In genomic region chr11:110077866-110078325, GRCh38 we compare ENCODE assay signal across 8 cellular contexts. TPM values are rescaled to one million over a fixed set of nuclear protein-coding genes. Genes with fewer than 3 reads are reported as not detected.
DNase-seq lines count a peak whose midpoint lies in the region; ATAC-seq and TF ChIP-seq lines count a peak whose summit lies in the region.

No MANE protein-coding gene starts in this region.

- H3K4me1 Mint-ChIP-seq in activated CD8-positive, alpha-beta T cell treated with anti-CD3 and anti-CD28 coated beads for 36 hours (ENCODE audit: low read depth): peaks cover 10% of the 10 kb centered on the region
- peaks cover 29% of the 10 kb centered on the region for H3K4me1 Mint-ChIP-seq in CD14-positive monocyte
- peaks cover 19% of the 10 kb centered on the region for H3K4me1 Mint-ChIP-seq in Caco-2 (ENCODE audit: low read depth, unreplicated experiment)

- peaks cover 8% of the 10 kb centered on the region for H3K27me3 Mint-ChIP-seq in activated CD8-positive, alpha-beta T cell treated with anti-CD3 and anti-CD28 coated beads for 36 hours
- H3K27me3 Mint-ChIP-seq in CD14-positive monocyte (ENCODE audit: low read depth in 3 of 3) (peaks cover 0 to 3% (median 0%) of the 10 kb centered on the region in 3 donors), Caco-2 (ENCODE audit: insufficient read depth, unreplicated experiment) (no peaks in the 10 kb centered on the region)

- no peaks in the 10 kb centered on the region for H3K27me3 ChIP-seq in psoas muscle (ENCODE audit: insufficient read depth in 3 of 3, low read length in 2 of 3)
- no peaks in the 10 kb centered on the region for H3K27me3 ChIP-seq in Caco-2 (replicated peaks; ENCODE audit: control insufficient read depth, insufficient read depth, low read length)

- ATAC-seq in GM19043 (IDR thresholded peaks at IDR 0.05; ENCODE audit: low read depth, unreplicated experiment): peak; percentile 74
- ATAC-seq in HG03095 (IDR thresholded peaks at IDR 0.05; ENCODE audit: unreplicated experiment): peak; percentile 91
- ATAC-seq in activated CD8-positive, alpha-beta T cell treated with anti-CD3 and anti-CD28 coated beads for 36 hours: peak; percentile 92
- no peak for ATAC-seq in psoas muscle

- H3K9me3 Mint-ChIP-seq in activated CD8-positive, alpha-beta T cell treated with anti-CD3 and anti-CD28 coated beads for 36 hours: no peaks in the 10 kb centered on the region
- H3K9me3 Mint-ChIP-seq in CD14-positive monocyte (peaks cover 0 to 6% (median 4%) of the 10 kb centered on the region in 7 donors), Caco-2 (ENCODE audit: unreplicated experiment) (no peaks in the 10 kb centered on the region)

- H3K4me1 ChIP-seq in mesodermal cell (ENCODE audit: control insufficient read depth, insufficient read depth, low read length, poor library complexity, severe bottlenecking) (peaks cover 8% of the 10 kb centered on the region), psoas muscle (no peaks in the 10 kb centered on the region), Caco-2 (peaks cover 33% of the 10 kb centered on the region)

- intact Hi-C loops in activated CD8-positive, alpha-beta T cell treated with anti-CD3 and anti-CD28 coated beads for 36 hours (cut with micrococcal nuclease): no loop called here
- intact Hi-C loops in psoas muscle (cut with DNase I) (no loop called here), CD14-positive monocyte (cut with micrococcal nuclease) (no loop called here), Caco-2 (cut with micrococcal nuclease; ENCODE audit: unreplicated experiment) (loop anchor here (5.0 kb wide), 2 partner anchors 61 to 131 kb away; no protein-coding TSS in a partner anchor)

- H3K4me3 ChIP-seq in mesodermal cell (ENCODE audit: extremely low read depth, insufficient read depth, low read length, poor library complexity, severe bottlenecking): no peak overlapping the region
- H3K4me3 ChIP-seq in psoas muscle: no peak overlapping the region
- H3K4me3 ChIP-seq in Caco-2 (ENCODE audit: low read depth, low read length): no peak overlapping the region

- peaks cover 6% of the 10 kb centered on the region for H3K9me3 ChIP-seq in mesodermal cell (ENCODE audit: control insufficient read depth, low read length)
- H3K9me3 ChIP-seq in psoas muscle: peaks cover 5% of the 10 kb centered on the region
- H3K9me3 ChIP-seq in Caco-2: 0 out of 2 replicates have a peak, but pooled peaks cover 4% of the 10 kb centered on the region

- DNase-seq in AG08395 (ENCODE audit: low spot score): peak; percentile 75
- DNase-seq in activated CD8-positive, alpha-beta T cell treated with anti-CD3 and anti-CD28 coated beads for 36 hours: peak; percentile 54
- no peak for DNase-seq in psoas muscle
- no peak for DNase-seq in CD14-positive monocyte (ENCODE audit: low spot score)
- no peak for DNase-seq in Caco-2

- CTCF ChIA-PET in activated CD8-positive, alpha-beta T cell treated with anti-CD3 and anti-CD28 coated beads for 36 hours (lab: Charles Lee): interaction anchor here (1.0 to 2.3 kb wide), 2 partner anchors 15 to 16 kb away, joined by 3 to 7 read pairs; partner anchors contain the start of gene ZC3H12C
- CTCF ChIA-PET in Caco-2 (lab: Charles Lee): no interaction called here

- H3K36me3 ChIP-seq in mesodermal cell (ENCODE audit: control insufficient read depth, insufficient read depth, low read length): no peaks in the 10 kb centered on the region
- no peaks in the 10 kb centered on the region for H3K36me3 ChIP-seq in psoas muscle (ENCODE audit: insufficient read depth in 1 of 2, low read depth in 1 of 2)
- H3K36me3 ChIP-seq in Caco-2 (ENCODE audit: control insufficient read depth, insufficient read depth, low read length): no peaks in the 10 kb centered on the region

- H3K27ac Mint-ChIP-seq in activated CD8-positive, alpha-beta T cell treated with anti-CD3 and anti-CD28 coated beads for 36 hours: peak overlapping the region; percentile 77
- H3K27ac Mint-ChIP-seq in CD14-positive monocyte (no peak overlapping the region), Caco-2 (ENCODE audit: unreplicated experiment) (no peak overlapping the region)

- H3K4me3 Mint-ChIP-seq in activated CD8-positive, alpha-beta T cell treated with anti-CD3 and anti-CD28 coated beads for 36 hours: no peak overlapping the region
- H3K4me3 Mint-ChIP-seq in CD14-positive monocyte (no peak overlapping the region), Caco-2 (ENCODE audit: unreplicated experiment) (no peak overlapping the region)

- no peaks in the 10 kb centered on the region for H3K36me3 Mint-ChIP-seq in activated CD8-positive, alpha-beta T cell treated with anti-CD3 and anti-CD28 coated beads for 36 hours (ENCODE audit: low read depth)
- H3K36me3 Mint-ChIP-seq in CD14-positive monocyte: peaks cover 0 to 2% of the 10 kb centered on the region in 2 donors
- H3K36me3 Mint-ChIP-seq in Caco-2 (ENCODE audit: insufficient read depth, unreplicated experiment): no peaks in the 10 kb centered on the region

- no peak for TF ChIP-seq CTCF in activated CD8-positive, alpha-beta T cell treated with anti-CD3 and anti-CD28 coated beads for 36 hours (IDR thresholded peaks at IDR 0.05)
- TF ChIP-seq CTCF in psoas muscle (IDR thresholded peaks at IDR 0.05) (no peak), CD14-positive monocyte (IDR thresholded peaks at IDR 0.05) (no peak), Caco-2 (IDR thresholded peaks at IDR 0.05; ENCODE audit: insufficient read depth in 1 of 2, low read depth in 1 of 2, low read length in 1 of 2, severe bottlenecking in 1 of 2, unreplicated experiment in 1 of 2) (no peak)

- no TSS peak for BruUV-seq in Caco-2 (replicated peaks; lab: Mats Ljungman, UMichigan)

- POLR2A ChIA-PET in activated CD8-positive, alpha-beta T cell treated with anti-CD3 and anti-CD28 coated beads for 36 hours (lab: Charles Lee): interaction anchor here (0.7 kb wide), 1 partner anchor 1360 kb away, joined by 3 read pairs; no protein-coding TSS in a partner anchor
- POLR2A ChIA-PET in Caco-2 (lab: Charles Lee): interaction anchor here (1.7 kb wide), 1 partner anchor 15 kb away, joined by 12 read pairs; the partner anchor contains the start of gene ZC3H12C

- H3K27ac ChIP-seq in mesodermal cell (ENCODE audit: low read depth, low read length, severe bottlenecking) (peak overlapping the region; percentile 32), psoas muscle (no peak overlapping the region)

- 40 to 48% methylated on average over 4 to 6 of the region's 6 CpGs for WGBS in mesodermal cell (ENCODE audit: insufficient coverage in 2 of 2), 2 experiments
- WGBS in psoas muscle, 3 donors: 56 to 67% (median 62%) methylated on average over 6 of the region's 6 CpGs

RNA-seq across cellular contexts. Expression of gene ZC3H12C, which starts 15.3 kb away (rescaled TPM):
- under 1 TPM; 0.40 to 0.45 TPM for total RNA-seq in activated CD8-positive, alpha-beta T cell treated with anti-CD3 and anti-CD28 coated beads for 36 hours
- 2.9 TPM for polyA plus RNA-seq in mesodermal cell (2013, experiment 1 of 2)
- 2.6 TPM for polyA plus RNA-seq in mesodermal cell (2013, experiment 2 of 2)
- total RNA-seq in psoas muscle (10 to 100 TPM; 17.5 to 27.4 (median 20.7) TPM), Caco-2 (2022) (11.4 and 11.7 TPM in 2 replicates)
- polyA plus RNA-seq in psoas muscle (1 to 10 TPM; 2.3 to 10.0 (median 2.5) TPM), CD14-positive monocyte (under 1 TPM; 0.47 to 0.73 TPM)

Comparison
In these comparisons a context has a peak if more than half of its experiments do, and no peak if none do; other contexts are left out.
1. DNase-seq: peak in AG08395 (single experiment) and activated CD8-positive, alpha-beta T cell treated with anti-CD3 and anti-CD28 coated beads for 36 hours (single experiment); none in psoas muscle (0 of 2), CD14-positive monocyte (single experiment) and Caco-2 (0 of 2).
2. ATAC-seq: peak in GM19043 (single experiment), HG03095 (single experiment) and activated CD8-positive, alpha-beta T cell treated with anti-CD3 and anti-CD28 coated beads for 36 hours (single experiment); none in psoas muscle (0 of 4).